ENCODE assay signal across 23 cellular contexts in genomic region chr13:40428354-40428753, GRCh38.
DNase-seq lines count a peak whose midpoint lies in the region; ATAC-seq, FAIRE-seq and TF ChIP-seq lines count a peak whose summit lies in the region.
"Had no signal": no experiment of that assay in that cellular context is flagged by ENCODE, and none has a peak within 500 bp of the region (broad histone marks: within the 10 kb centered on the region; RNA-seq: fewer than 3 reads in every experiment).

No MANE protein-coding gene starts in this region.

- ATAC-seq in right lobe of liver (peak; percentile 49 to 68 (median 58)), HepG2 (no peak), left lung (peak; percentile 65)
- ATAC-seq: A549, SK-N-SH treated with all-trans-retinoic acid at 6 μM for 48 hours had no signal

- no peak overlapping the region for H3K9ac ChIP-seq in HepG2 (ENCODE audit: insufficient read depth, low read depth, low read length)

- no peak for TF ChIP-seq RAD21 in HepG2 (CRISPR knock-in tag; IDR thresholded peaks at IDR 0.05)

- no peak for TF ChIP-seq CTCF in right lobe of liver (IDR thresholded peaks at IDR 0.05)
- TF ChIP-seq CTCF in HepG2 (CRISPR knock-in tag; IDR thresholded peaks at IDR 0.05) = no peak
- TF ChIP-seq CTCF in left lung (IDR thresholded peaks at IDR 0.05) = no peak

- TF ChIP-seq POLR2A in right lobe of liver (IDR thresholded peaks at IDR 0.05) (no peak), HepG2 (IDR thresholded peaks at IDR 0.05; ENCODE audit: insufficient read depth in 1 of 2, low read depth in 2 of 2, low read length in 2 of 2) (no peak)

- no peaks in the 10 kb centered on the region for H3K4me1 ChIP-seq in right lobe of liver
- H3K4me1 ChIP-seq in HepG2 (ENCODE audit: insufficient read depth, low read length) = peaks cover 10% of the 10 kb centered on the region; the same call in 1 of the 2 replicates
- peaks cover 0 to 3% of the 10 kb centered on the region in 2 donors for H3K4me1 ChIP-seq in left lung
- H3K4me1 ChIP-seq: A549 had no signal

- H3K36me3 ChIP-seq in right lobe of liver = no peaks in the 10 kb centered on the region
- H3K36me3 ChIP-seq in HepG2 (replicated peaks in 1 of 2; ENCODE audit: control insufficient read depth in 1 of 2, insufficient read depth in 2 of 2, low read length in 2 of 2) = no peaks in the 10 kb centered on the region
- H3K36me3 ChIP-seq in left lung = no peaks in the 10 kb centered on the region
- H3K36me3 ChIP-seq: MG63 had no signal

- TF ChIP-seq EP300 in HepG2 (IDR thresholded peaks at IDR 0.05; ENCODE audit: low read depth in 2 of 2, low read length in 2 of 2) (no peak), HepG2 (CRISPR knock-in tag; IDR thresholded peaks at IDR 0.05; ENCODE audit: borderline replicate concordance) (no peak)

- H3K79me2 ChIP-seq in HepG2 (ENCODE audit: insufficient read depth, low read length) = no peaks in the 10 kb centered on the region

- POLR2A ChIA-PET in HepG2 (lab: Yijun Ruan, JAX) = no interaction called here

- BruUV-seq in HepG2 (replicated peaks; lab: Mats Ljungman, UMichigan) = no TSS peak

- H3K27ac ChIP-seq in right lobe of liver = no peak overlapping the region
- no peak overlapping the region for H3K27ac ChIP-seq in HepG2 (ENCODE audit: extremely low read length, insufficient read depth, low read length)
- H3K27ac ChIP-seq in left lung = no peak overlapping the region
- H3K27ac ChIP-seq: A549, C4-2B had no signal

- FAIRE-seq in HepG2 (lab: Jason Lieb, UNC) = no peak
- FAIRE-seq: A549, GM19239, H54, RCC 7860 had no signal

- intact Hi-C loops in right lobe of liver (cut with DNase I) = no loop called here
- intact Hi-C loops in HepG2 (cut with micrococcal nuclease; ENCODE audit: unreplicated experiment) = no loop called here
- intact Hi-C loops in left lung (cut with DNase I) = no loop called here

- H3K27me3 ChIP-seq in right lobe of liver (no peaks in the 10 kb centered on the region), HepG2 (ENCODE audit: control insufficient read depth in 1 of 2, insufficient read depth in 2 of 2, low read length in 2 of 2) (no peaks in the 10 kb centered on the region), left lung (no peaks in the 10 kb centered on the region)
- H3K27me3 ChIP-seq: MG63 had no signal

- H3K9me3 ChIP-seq in right lobe of liver = no peaks in the 10 kb centered on the region
- H3K9me3 ChIP-seq in HepG2 (ENCODE audit: low read length) = no peaks in the 10 kb centered on the region
- H3K9me3 ChIP-seq in left lung = no peaks in the 10 kb centered on the region
- H3K9me3 ChIP-seq: A549, Caco-2, MG63 had no signal

- no peaks in the 10 kb centered on the region for H4K20me1 ChIP-seq in HepG2 (ENCODE audit: insufficient read depth, low read length)

- no CpG with 5 or more reads among the region's 1 CpG for WGBS in right lobe of liver (ENCODE audit: insufficient coverage, low coverage, low lambda C conversion rate, missing lambda C conversion rate)
- WGBS in HepG2 (ENCODE audit: low lambda C conversion rate) = 52% methylated on average over 1 of the region's 1 CpG

- CTCF ChIA-PET in HepG2 (lab: Yijun Ruan, JAX; ENCODE audit: low intra/inter-chr PET ratio, low total read pairs) = no interaction called here

- in situ Hi-C loops in HepG2 (cut with HindIII; ENCODE audit: extremely low pct_ligation_motif_present, low pct_unique_long_range_greater_than_20kb) = no loop called here

- H2AFZ ChIP-seq in HepG2 (ENCODE audit: low read length) = no peak overlapping the region

- H3K4me3 ChIP-seq in right lobe of liver = no peak overlapping the region
- H3K4me3 ChIP-seq in HepG2 (replicated peaks in 1 of 3; ENCODE audit: insufficient read depth in 1 of 3, low read depth in 2 of 3, low read length in 3 of 3) = no peak overlapping the region
- H3K4me3 ChIP-seq in left lung = no peak overlapping the region
- H3K4me3 ChIP-seq: A549, MG63 had no signal

- DNase-seq in right lobe of liver (no peak), HepG2 (ENCODE audit: low spot score) (no peak), NOMO-1 treated with dmso at 0.1 percent for 144 hours (lab: John Stamatoyannopoulos, UW; ENCODE audit: unreplicated experiment) (peak; percentile 38), left lung (no peak), NCI-H1436 (lab: John Stamatoyannopoulos, UW) (no peak), epidermal melanocyte (ENCODE audit: insufficient read length, low spot score) (no peak)
- no peak for DNase-seq in stimulated activated CD4-positive, alpha-beta T cell treated with anti-CD3 and anti-CD28 coated beads, Interleukin-1b, Interleukin-23, amount 100 ng/mL, for 48 hours
- DNase-seq: Caco-2; HFFc6; Karpas-422; MG63; NCI-H1417; NCI-H2029; NCI-H2171; NCI-H446 treated with DMSO at 0.1 percent for 48 hours; NK-92 treated with Interleukin-12 subunit alpha and Interleukin-12 subunit beta, amount 100 ng/mL, for 24 hours; Right ventricle myocardium superior had no signal

- H3K4me2 ChIP-seq in HepG2 (ENCODE audit: low read depth, low read length) = no peak overlapping the region
- H3K4me2 ChIP-seq: A549 had no signal

TF ChIP-seq in HepG2, 621 proteins besides CTCF, POLR2A, EP300 and RAD21 (continues in another document):
- TF ChIP-seq ZMYM3 (CRISPR knock-in tag; IDR thresholded peaks at IDR 0.05) = no peak
- TF ChIP-seq, protein P1, sequence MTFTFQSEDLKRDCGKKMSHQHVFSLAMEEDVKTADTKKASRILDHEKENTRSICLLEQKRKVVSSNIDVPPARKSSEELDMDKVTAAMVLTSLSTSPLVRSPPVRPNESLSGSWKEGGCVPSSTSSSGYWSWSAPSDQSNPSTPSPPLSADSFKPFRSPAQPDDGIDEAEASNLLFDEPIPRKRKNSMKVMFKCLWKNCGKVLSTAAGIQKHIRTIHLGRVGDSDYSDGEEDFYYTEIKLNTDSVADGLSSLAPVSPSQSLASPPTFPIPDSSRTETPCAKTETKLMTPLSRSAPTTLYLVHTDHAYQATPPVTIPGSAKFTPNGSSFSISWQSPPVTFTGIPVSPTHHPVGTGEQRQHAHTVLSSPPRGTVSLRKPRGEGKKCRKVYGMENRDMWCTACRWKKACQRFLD (CRISPR knock-in tag; IDR thresholded peaks at IDR 0.05; ENCODE audit: borderline replicate concordance) = no peak
- TF ChIP-seq TBP (CRISPR knock-in tag; IDR thresholded peaks at IDR 0.05) = no peak
- no peak for TF ChIP-seq HNRNPLL (IDR thresholded peaks at IDR 0.05; ENCODE audit: low read depth, low read length, poor library complexity, severe bottlenecking)
- TF ChIP-seq ZNF619 (CRISPR knock-in tag; IDR thresholded peaks at IDR 0.05) = no peak
- TF ChIP-seq FOXO4 (CRISPR knock-in tag; conservative IDR thresholded peaks at IDR 0.05) = no peak
- TF ChIP-seq PRPF4 (IDR thresholded peaks at IDR 0.05; ENCODE audit: low read depth, low read length, poor library complexity, severe bottlenecking) = no peak
- TF ChIP-seq MAZ (IDR thresholded peaks at IDR 0.05; ENCODE audit: borderline replicate concordance, low read depth, low read length) = no peak
- TF ChIP-seq MAZ (CRISPR knock-in tag; IDR thresholded peaks at IDR 0.05; ENCODE audit: low read depth) = no peak
- TF ChIP-seq GATAD2A (CRISPR knock-in tag; IDR thresholded peaks at IDR 0.05) = no peak
- TF ChIP-seq, protein P2, sequence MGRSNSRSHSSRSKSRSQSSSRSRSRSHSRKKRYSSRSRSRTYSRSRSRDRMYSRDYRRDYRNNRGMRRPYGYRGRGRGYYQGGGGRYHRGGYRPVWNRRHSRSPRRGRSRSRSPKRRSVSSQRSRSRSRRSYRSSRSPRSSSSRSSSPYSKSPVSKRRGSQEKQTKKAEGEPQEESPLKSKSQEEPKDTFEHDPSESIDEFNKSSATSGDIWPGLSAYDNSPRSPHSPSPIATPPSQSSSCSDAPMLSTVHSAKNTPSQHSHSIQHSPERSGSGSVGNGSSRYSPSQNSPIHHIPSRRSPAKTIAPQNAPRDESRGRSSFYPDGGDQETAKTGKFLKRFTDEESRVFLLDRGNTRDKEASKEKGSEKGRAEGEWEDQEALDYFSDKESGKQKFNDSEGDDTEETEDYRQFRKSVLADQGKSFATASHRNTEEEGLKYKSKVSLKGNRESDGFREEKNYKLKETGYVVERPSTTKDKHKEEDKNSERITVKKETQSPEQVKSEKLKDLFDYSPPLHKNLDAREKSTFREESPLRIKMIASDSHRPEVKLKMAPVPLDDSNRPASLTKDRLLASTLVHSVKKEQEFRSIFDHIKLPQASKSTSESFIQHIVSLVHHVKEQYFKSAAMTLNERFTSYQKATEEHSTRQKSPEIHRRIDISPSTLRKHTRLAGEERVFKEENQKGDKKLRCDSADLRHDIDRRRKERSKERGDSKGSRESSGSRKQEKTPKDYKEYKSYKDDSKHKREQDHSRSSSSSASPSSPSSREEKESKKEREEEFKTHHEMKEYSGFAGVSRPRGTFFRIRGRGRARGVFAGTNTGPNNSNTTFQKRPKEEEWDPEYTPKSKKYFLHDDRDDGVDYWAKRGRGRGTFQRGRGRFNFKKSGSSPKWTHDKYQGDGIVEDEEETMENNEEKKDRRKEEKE (IDR thresholded peaks at IDR 0.05) = no peak
